1 cellular context compared by ENCODE assay signal in the genomic region with DNA sequence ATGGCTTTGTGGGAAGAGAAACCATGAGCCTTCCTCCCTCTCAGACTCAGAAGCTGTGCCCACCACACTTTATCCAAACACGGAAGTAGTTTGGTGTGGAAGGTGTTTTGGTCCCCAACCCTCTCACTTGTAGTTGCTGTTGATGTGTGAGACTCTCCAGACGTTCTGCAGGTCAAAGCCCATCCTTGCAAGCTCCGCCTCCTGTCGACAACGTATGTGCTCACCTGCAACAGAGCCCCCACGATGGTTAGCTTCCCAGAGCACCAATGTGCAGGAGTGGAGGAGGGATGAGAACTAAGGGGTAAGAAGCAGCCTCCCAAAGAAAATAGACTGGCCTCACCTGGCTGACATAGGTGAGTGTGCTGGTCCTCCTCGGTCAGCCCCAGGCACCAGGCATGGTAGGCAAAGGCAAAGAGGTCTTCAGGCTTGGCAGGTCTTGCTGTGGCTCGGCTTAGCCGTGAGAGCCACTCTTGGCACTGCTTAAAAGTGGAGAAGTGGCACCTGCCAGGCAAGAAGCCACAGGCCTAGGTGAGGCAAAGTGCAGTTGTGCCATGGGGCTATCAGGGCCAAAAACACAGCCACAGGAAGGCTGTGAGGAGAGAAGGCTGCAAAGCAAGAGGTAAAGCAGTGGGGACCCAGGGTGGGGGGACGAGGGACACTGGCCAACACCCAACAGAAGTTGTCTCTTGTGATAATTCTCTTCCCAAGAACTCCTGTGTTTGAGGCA.
TF ChIP-seq lines count a peak whose summit lies in the region.

No MANE protein-coding gene starts in this region.

TF ChIP-seq in K562, 482 proteins besides CTCF, POLR2A, EP300 and RAD21 (continued from another document):
- TF ChIP-seq, protein P1, sequence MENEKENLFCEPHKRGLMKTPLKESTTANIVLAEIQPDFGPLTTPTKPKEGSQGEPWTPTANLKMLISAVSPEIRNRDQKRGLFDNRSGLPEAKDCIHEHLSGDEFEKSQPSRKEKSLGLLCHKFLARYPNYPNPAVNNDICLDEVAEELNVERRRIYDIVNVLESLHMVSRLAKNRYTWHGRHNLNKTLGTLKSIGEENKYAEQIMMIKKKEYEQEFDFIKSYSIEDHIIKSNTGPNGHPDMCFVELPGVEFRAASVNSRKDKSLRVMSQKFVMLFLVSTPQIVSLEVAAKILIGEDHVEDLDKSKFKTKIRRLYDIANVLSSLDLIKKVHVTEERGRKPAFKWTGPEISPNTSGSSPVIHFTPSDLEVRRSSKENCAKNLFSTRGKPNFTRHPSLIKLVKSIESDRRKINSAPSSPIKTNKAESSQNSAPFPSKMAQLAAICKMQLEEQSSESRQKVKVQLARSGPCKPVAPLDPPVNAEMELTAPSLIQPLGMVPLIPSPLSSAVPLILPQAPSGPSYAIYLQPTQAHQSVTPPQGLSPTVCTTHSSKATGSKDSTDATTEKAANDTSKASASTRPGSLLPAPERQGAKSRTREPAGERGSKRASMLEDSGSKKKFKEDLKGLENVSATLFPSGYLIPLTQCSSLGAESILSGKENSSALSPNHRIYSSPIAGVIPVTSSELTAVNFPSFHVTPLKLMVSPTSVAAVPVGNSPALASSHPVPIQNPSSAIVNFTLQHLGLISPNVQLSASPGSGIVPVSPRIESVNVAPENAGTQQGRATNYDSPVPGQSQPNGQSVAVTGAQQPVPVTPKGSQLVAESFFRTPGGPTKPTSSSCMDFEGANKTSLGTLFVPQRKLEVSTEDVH (IDR thresholded peaks at IDR 0.05; ENCODE audit: low read depth, partially characterized antibody) = no peak
- TF ChIP-seq RBFOX2 (IDR thresholded peaks at IDR 0.05; ENCODE audit: low read depth, low read length) (peak; percentile 47), ZNF140 (CRISPR knock-in tag; IDR thresholded peaks at IDR 0.05) (no peak), POLR2G (IDR thresholded peaks at IDR 0.05; ENCODE audit: low read depth, low read length) (0 out of 2 replicates have a peak, but pooled peaks have one; percentile 18), ZNF146 (CRISPR knock-in tag; IDR thresholded peaks at IDR 0.05; ENCODE audit: unreplicated experiment) (no peak), MAFG (tag; conservative IDR thresholded peaks at IDR 0.05) (no peak)
- TF ChIP-seq, protein P2, sequence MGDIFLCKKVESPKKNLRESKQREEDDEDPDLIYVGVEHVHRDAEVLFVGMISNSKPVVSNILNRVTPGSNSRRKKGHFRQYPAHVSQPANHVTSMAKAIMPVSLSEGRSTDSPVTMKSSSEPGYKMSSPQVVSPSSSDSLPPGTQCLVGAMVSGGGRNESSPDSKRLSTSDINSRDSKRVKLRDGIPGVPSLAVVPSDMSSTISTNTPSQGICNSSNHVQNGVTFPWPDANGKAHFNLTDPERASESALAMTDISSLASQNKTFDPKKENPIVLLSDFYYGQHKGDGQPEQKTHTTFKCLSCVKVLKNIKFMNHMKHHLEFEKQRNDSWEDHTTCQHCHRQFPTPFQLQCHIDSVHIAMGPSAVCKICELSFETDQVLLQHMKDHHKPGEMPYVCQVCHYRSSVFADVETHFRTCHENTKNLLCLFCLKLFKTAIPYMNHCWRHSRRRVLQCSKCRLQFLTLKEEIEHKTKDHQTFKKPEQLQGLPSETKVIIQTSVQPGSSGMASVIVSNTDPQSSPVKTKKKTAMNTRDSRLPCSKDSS (IDR thresholded peaks at IDR 0.05; ENCODE audit: low read depth, partially characterized antibody) = no peak
